In the genomic region with DNA sequence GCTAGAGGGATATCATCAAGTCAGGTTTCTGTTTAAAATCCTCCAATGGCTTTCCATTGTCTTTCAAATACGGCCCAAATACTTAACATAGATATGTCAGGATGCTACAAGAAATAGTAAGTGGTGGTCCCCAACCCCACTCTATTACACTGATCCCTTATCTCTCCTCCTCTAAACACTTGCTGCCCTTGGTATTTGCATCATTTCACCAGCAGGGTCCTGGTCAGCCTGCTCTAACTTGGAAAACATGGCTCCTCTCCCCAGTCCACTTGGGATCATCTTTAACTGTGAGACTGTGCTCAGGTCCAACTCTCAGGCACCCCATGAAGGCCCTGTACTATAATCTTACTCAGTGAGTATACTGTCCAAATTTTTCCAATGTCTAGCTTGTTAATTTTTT, we compare ENCODE assay signal across 1 cellular context.
TF ChIP-seq lines count a peak whose summit lies in the region.

No MANE protein-coding gene starts in this region.

TF ChIP-seq in HepG2, 621 proteins besides CTCF, POLR2A, EP300 and RAD21:
- TF ChIP-seq, protein P1, sequence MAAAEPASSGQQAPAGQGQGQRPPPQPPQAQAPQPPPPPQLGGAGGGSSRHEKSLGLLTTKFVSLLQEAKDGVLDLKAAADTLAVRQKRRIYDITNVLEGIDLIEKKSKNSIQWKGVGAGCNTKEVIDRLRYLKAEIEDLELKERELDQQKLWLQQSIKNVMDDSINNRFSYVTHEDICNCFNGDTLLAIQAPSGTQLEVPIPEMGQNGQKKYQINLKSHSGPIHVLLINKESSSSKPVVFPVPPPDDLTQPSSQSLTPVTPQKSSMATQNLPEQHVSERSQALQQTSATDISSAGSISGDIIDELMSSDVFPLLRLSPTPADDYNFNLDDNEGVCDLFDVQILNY (CRISPR knock-in tag; conservative IDR thresholded peaks at IDR 0.05), result no peak
- TF ChIP-seq GTF3A (CRISPR knock-in tag; conservative IDR thresholded peaks at IDR 0.05) (no peak), ZNF333 (CRISPR knock-in tag; IDR thresholded peaks at IDR 0.05; ENCODE audit: borderline replicate concordance) (no peak), ZNF589 (CRISPR knock-in tag; conservative IDR thresholded peaks at IDR 0.05) (no peak), GFI1 (CRISPR knock-in tag; IDR thresholded peaks at IDR 0.05; ENCODE audit: borderline replicate concordance) (no peak), ZNF441 (CRISPR knock-in tag; IDR thresholded peaks at IDR 0.05; ENCODE audit: borderline replicate concordance) (no peak)
